In genomic region chr18:38459086-38459485, GRCh38 we compare ENCODE assay signal across 16 cellular contexts.
"Had no signal": no experiment of that assay in that cellular context is flagged by ENCODE, and none has a peak within 500 bp of the region (broad histone marks: within the 10 kb centered on the region; RNA-seq: fewer than 3 reads in every experiment).

No MANE protein-coding gene starts in this region.

- H3K36me3 ChIP-seq: adrenal gland, esophagus squamous epithelium, heart right ventricle, lower lobe of right lung had no signal

- DNase-seq: activated B cell treated with CpG ODN at 0.5 μM for 24 hours; activated CD4-positive, alpha-beta T cell treated with anti-CD3 and anti-CD28 coated beads, Interleukin-2, amount 50 U/mL, for 1 hour; activated naive CD4-positive, alpha-beta T cell treated with anti-CD3 and anti-CD28 coated beads, Interleukin-2, amount 50 U/mL, for 16 hours; activated T-cell treated with anti-CD3 and anti-CD28 coated beads for 4 hours; adrenal gland; esophagus squamous epithelium; foreskin keratinocyte; heart right ventricle; kidney; lower lobe of right lung; midbrain; stimulated activated CD4-positive, alpha-beta T cell treated with anti-CD3 and anti-CD28 coated beads, Interleukin-2, amount 100 ng/mL, for 24 hours; stimulated activated naive B cell treated with anti-CD40 and anti-IgM and Interleukin-4, amounts not matched to agents 10 μg/mL and 1 μg/mL and 100 μg/mL, for 72 hours; substantia nigra; T-helper 17 cell had no signal

- H3K4me1 ChIP-seq: adrenal gland, foreskin keratinocyte, lower lobe of right lung had no signal

- H3K27ac ChIP-seq: adrenal gland, esophagus squamous epithelium, foreskin keratinocyte, lower lobe of right lung had no signal

- H3K27me3 ChIP-seq: adrenal gland, dorsolateral prefrontal cortex, esophagus squamous epithelium, heart right ventricle had no signal

- H3K4me3 ChIP-seq: adrenal gland, esophagus squamous epithelium, heart right ventricle, lower lobe of right lung had no signal

- H3K9me3 ChIP-seq: adrenal gland, esophagus squamous epithelium, heart right ventricle, lower lobe of right lung had no signal
